In the genomic region with DNA sequence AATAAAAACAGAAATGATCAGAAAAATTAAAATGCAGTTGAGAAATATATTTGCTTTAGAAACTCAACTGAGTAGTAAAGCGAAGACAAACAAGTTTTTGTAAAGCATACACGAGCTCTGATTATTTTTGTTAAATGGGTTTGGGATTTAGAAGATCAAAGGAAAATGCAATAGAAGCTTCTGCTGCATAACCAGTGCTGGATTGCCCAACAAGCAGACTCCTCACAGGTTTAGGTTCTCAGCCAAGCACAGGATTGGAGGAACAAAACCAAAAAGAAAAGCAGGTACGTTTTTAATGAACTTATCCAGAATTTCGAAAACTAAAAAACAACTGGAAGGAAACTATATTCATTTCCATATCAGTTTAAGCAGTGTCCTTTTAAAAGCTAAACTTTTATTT, we compare ENCODE assay signal across 7 cellular contexts.
"Had no signal": no experiment of that assay in that cellular context is flagged by ENCODE, and none has a peak within 500 bp of the region (broad histone marks: within the 10 kb centered on the region; RNA-seq: fewer than 3 reads in every experiment).

No MANE protein-coding gene starts in this region.

- H3K4me3 ChIP-seq: K562 had no signal

- H3K4me2 ChIP-seq: KMS-11 had no signal

- FAIRE-seq: HTR-8/SVneo, K562 had no signal

- H3K27ac ChIP-seq: HL-60, KMS-11 had no signal

- H3K9ac ChIP-seq: KMS-11 had no signal

- ATAC-seq: K562 had no signal

- DNase-seq: IMR-90, KBM-7, KG1 had no signal
